In the genomic region with DNA sequence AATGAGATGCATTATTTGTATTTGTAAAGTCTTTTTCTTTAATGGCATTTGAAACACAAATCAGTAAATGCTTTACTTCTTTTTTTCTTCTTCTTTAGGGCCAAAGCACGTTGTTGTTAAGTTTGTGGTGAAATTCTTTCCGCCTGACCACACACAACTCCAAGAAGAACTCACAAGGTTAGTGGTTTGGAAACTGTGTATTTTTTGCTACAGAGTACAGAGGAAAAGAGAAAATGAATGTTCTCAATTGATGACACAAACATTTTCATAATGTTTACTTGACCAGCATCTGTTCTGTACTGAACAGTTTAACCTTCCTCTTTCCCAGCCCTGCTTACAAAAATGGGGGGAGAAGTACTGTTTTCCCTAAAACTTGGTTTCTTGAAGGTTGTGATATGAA, we compare ENCODE assay signal across 22 cellular contexts.
DNase-seq lines count a peak whose midpoint lies in the region; ATAC-seq and TF ChIP-seq lines count a peak whose summit lies in the region.
"Had no signal": no experiment of that assay in that cellular context is flagged by ENCODE, and none has a peak within 500 bp of the region (broad histone marks: within the 10 kb centered on the region; RNA-seq: fewer than 3 reads in every experiment).

No MANE protein-coding gene starts in this region.

- no peak overlapping the region for H3K27ac ChIP-seq in upper lobe of right lung
- H3K27ac ChIP-seq: heart left ventricle had no signal

- intact Hi-C loops in mucosa of descending colon (cut with DNase I, micrococcal nuclease), result no loop called here
- intact Hi-C loops in upper lobe of right lung (cut with DNase I), result no loop called here

- no peak overlapping the region for H3K4me3 ChIP-seq in mucosa of descending colon
- no peak overlapping the region for H3K4me3 ChIP-seq in upper lobe of right lung
- H3K4me3 ChIP-seq: heart left ventricle had no signal

- H3K27me3 ChIP-seq in upper lobe of right lung, result no peaks in the 10 kb centered on the region
- H3K27me3 ChIP-seq: heart left ventricle had no signal

- peak; percentile 63 for DNase-seq in AG09319 (ENCODE audit: extremely low read depth, low read depth)
- DNase-seq in LHCN-M2 (ENCODE audit: low read depth), result peak; percentile 25
- peak; percentile 70 for DNase-seq in fibroblast of gingiva (ENCODE audit: low read depth)
- DNase-seq in mucosa of descending colon, result no peak
- no peak for DNase-seq in upper lobe of right lung
- DNase-seq in T-helper 2 cell, result no peak
- DNase-seq in NCI-H187 treated with DMSO at 0.1 percent for 48 hours (lab: John Stamatoyannopoulos, UW), result no peak
- DNase-seq: activated naive CD4-positive, alpha-beta T cell treated with anti-CD3 and anti-CD28 coated beads, Interleukin-2, amount 50 U/mL, for 16 hours; activated T-cell treated with anti-CD3 and anti-CD28 coated beads, Interleukin-2, amount 50 U/mL, for 1 hour; COR-L47; EL; erythroblast; GOT3; heart left ventricle; NCI-H187; NCI-H510A; nucleus accumbens; stimulated activated CD4-positive, alpha-beta T cell treated with anti-CD3 and anti-CD28 coated beads, Interleukin-1b, Interleukin-23, amount 100 ng/mL, for 48 hours; stimulated activated naive CD8-positive, alpha-beta T cell treated with anti-CD3 and anti-CD28 coated beads, Interleukin-15, Interleukin-2, amounts not matched to agents 100 U/mL and 50 U/mL, for 24 hours had no signal

- peak; percentile 33 for ATAC-seq in mucosa of descending colon
- no peak for ATAC-seq in upper lobe of right lung
- no peak for ATAC-seq in HG02970 (IDR thresholded peaks at IDR 0.05; ENCODE audit: low FRiP score, unreplicated experiment)
- ATAC-seq: heart left ventricle; Right ventricle myocardium inferior; sciatic nerve; stimulated activated naive CD8-positive, alpha-beta T cell treated with anti-CD3 and anti-CD28 coated beads, Interleukin-15, Interleukin-2, amounts not matched to agents 100 U/mL and 50 U/mL, for 24 hours had no signal

- H3K9me3 ChIP-seq in mucosa of descending colon (no peaks in the 10 kb centered on the region), upper lobe of right lung (no peaks in the 10 kb centered on the region)
- H3K9me3 ChIP-seq: heart left ventricle had no signal

- H3K4me1 ChIP-seq in mucosa of descending colon (ENCODE audit: low read depth) (no peaks in the 10 kb centered on the region), upper lobe of right lung (no peaks in the 10 kb centered on the region)

- H3K36me3 ChIP-seq in mucosa of descending colon (ENCODE audit: low read depth) (no peaks in the 10 kb centered on the region), upper lobe of right lung (no peaks in the 10 kb centered on the region)

- no peak for TF ChIP-seq CTCF in AG09319 (IDR thresholded peaks at IDR 0.05; ENCODE audit: low read depth, low read length)
- no peak for TF ChIP-seq CTCF in mucosa of descending colon (IDR thresholded peaks at IDR 0.05)
- TF ChIP-seq CTCF in upper lobe of right lung (IDR thresholded peaks at IDR 0.05), result no peak

Comparison
In these comparisons a context has a peak if more than half of its experiments do, and no peak if none do; other contexts are left out.
1. DNase-seq: peak in AG09319 (single experiment), LHCN-M2 (single experiment) and fibroblast of gingiva (single experiment); none in mucosa of descending colon (0 of 3), upper lobe of right lung (single experiment), T-helper 2 cell (0 of 5) and NCI-H187 treated with DMSO at 0.1 percent for 48 hours (single experiment).